In the genomic region with DNA sequence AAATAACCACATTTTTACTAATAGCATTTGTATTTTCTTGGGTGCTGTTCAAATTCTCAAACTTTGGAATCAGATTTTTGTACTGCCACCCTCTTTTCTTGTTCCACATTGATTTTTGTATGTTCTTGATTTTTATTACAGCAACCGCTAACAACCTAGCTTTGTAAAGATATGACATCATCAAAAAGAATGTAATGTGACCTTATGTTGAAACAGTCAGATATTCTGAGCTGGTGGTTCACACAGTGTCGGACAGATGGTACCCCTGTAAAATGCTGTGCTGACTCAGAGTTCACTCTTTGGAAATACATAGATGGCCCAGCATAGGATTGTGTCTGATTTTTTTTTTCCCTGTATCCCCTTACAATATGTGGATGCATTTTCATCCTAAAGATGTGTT, we compare ENCODE assay signal across 8 cellular contexts.
DNase-seq lines count a peak whose midpoint lies in the region; ATAC-seq, FAIRE-seq and TF ChIP-seq lines count a peak whose summit lies in the region.
"Had no signal": no experiment of that assay in that cellular context is flagged by ENCODE, and none has a peak within 500 bp of the region (broad histone marks: within the 10 kb centered on the region; RNA-seq: fewer than 3 reads in every experiment).

No MANE protein-coding gene starts in this region.

- peak; percentile 87 to 91 for ATAC-seq in gastrocnemius medialis

- H3K27ac ChIP-seq in gastrocnemius medialis, result peak overlapping the region; percentile 75 to 85 (median 82)

- peaks cover 0 to 6% of the 10 kb centered on the region in 2 donors for H3K36me3 ChIP-seq in gastrocnemius medialis

- in situ Hi-C loops in gastrocnemius medialis (cut with MboI; ENCODE audit: low sequenced_read_pairs in 4 of 4), result no loop called here

- peaks cover 93 to 95% of the 10 kb centered on the region in 2 donors for H3K4me1 ChIP-seq in gastrocnemius medialis

- no peaks in the 10 kb centered on the region for H3K27me3 ChIP-seq in gastrocnemius medialis

- TF ChIP-seq POLR2A in gastrocnemius medialis (IDR thresholded peaks at IDR 0.05) (no peak), H54 (IDR thresholded peaks at IDR 0.05; ENCODE audit: low read depth, low read length) (no peak)

- DNase-seq in HCEC 1CT (peak; percentile 97), RCC 7860 (ENCODE audit: low spot score) (peak; percentile 57), fibroblast of the aortic adventitia (ENCODE audit: low read depth) (peak; percentile 86), gastrocnemius medialis (peak in 1 of 2 donors; percentile 57), COR-L47 (lab: John Stamatoyannopoulos, UW) (no peak), T-helper 1 cell (no peak), H54 (ENCODE audit: insufficient read length, low spot score) (no peak)
- DNase-seq: OCI-M1 had no signal

- intact Hi-C loops in gastrocnemius medialis (cut with DNase I; ENCODE audit: low total_unique reads), result loop anchor here (5.0 kb wide), 2 partner anchors 41 to 429 kb away; no protein-coding TSS in a partner anchor

- no peak for TF ChIP-seq CTCF in fibroblast of the aortic adventitia (IDR thresholded peaks at IDR 0.05; ENCODE audit: insufficient read depth, low read length)
- no peak for TF ChIP-seq CTCF in gastrocnemius medialis (IDR thresholded peaks at IDR 0.05 in 4 of 5, conservative IDR thresholded peaks at IDR 0.05 in 1 of 5)

- no peaks in the 10 kb centered on the region for H3K9me3 ChIP-seq in gastrocnemius medialis

- FAIRE-seq in RCC 7860 (lab: Jason Lieb, UNC), result peak; percentile 84
- FAIRE-seq in H54 (lab: Jason Lieb, UNC), result no peak

- no peak overlapping the region for H3K4me3 ChIP-seq in fibroblast of the aortic adventitia (ENCODE audit: low read depth, low read length)
- no peak overlapping the region for H3K4me3 ChIP-seq in gastrocnemius medialis

Comparison
In these comparisons a context has a peak if more than half of its experiments do, and no peak if none do; other contexts are left out.
1. DNase-seq: peak in HCEC 1CT (single experiment), RCC 7860 (single experiment) and fibroblast of the aortic adventitia (single experiment); none in COR-L47 (single experiment), T-helper 1 cell (0 of 5) and H54 (single experiment).